Comparison of ENCODE assay signal across 8 cellular contexts in the genomic region with DNA sequence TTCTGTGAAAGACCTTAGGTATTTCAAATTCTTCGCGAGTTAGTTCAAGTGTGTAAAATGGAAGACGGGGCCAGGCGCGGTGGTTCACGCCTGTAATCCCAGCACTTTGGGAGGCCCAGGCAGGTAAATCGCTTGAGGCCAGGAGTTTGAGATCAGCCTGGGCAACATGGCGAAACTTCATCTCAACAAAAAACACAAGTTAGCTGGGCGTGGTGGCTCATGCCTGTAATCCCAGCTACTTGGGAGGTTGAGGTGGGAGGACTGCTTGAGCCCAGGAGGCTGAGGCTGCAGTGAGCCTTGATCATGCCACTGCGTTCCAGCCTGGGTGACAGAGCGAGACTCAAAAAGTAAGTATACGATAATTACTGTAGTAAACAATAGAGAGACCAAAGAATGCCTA. TPM values are rescaled to one million over a fixed set of nuclear protein-coding genes. Genes with fewer than 3 reads are reported as not detected.
A peak's percentile ranks its signal among the peaks of the same experiment; 100 is the strongest.
DNase-seq lines count a peak whose midpoint lies in the region; ATAC-seq and TF ChIP-seq lines count a peak whose summit lies in the region.
"Not testable (repeated sequence)": the region's sequence is repeated elsewhere in the genome, so short reads cannot be mapped to it uniquely, and the experiment has no call there.

No MANE protein-coding gene starts in this region.

- in situ Hi-C loops in mammary epithelial cell (cut with MboI; ENCODE audit: low sequenced_read_pairs in 2 of 2), result not testable (repeated sequence)

- TF ChIP-seq RAD21 in HCT116 (IDR thresholded peaks at IDR 0.05; ENCODE audit: low read depth); SK-N-SH (IDR thresholded peaks at IDR 0.05; ENCODE audit: low read length): not testable (repeated sequence)

- not testable (repeated sequence) for H3K9ac ChIP-seq in HCT116 (ENCODE audit: low read length); SK-N-SH; mammary epithelial cell (ENCODE audit: insufficient read depth, low read length); smooth muscle cell (ENCODE audit: low read depth)

- dilution Hi-C loops in mammary epithelial cell (cut with HindIII; ENCODE audit: low sequenced_read_pairs), result not testable (repeated sequence)

- intact Hi-C loops in A673 (cut with micrococcal nuclease; ENCODE audit: unreplicated experiment), result loop anchor here (5.0 kb wide), 1 partner anchor 33 kb away; no protein-coding TSS in a partner anchor
- intact Hi-C loops in HCT116 (cut with micrococcal nuclease), result loop anchor here (10.0 kb wide), 1 partner anchor 140 kb away; a partner anchor contains a TSS
- intact Hi-C loops in mammary epithelial cell (cut with micrococcal nuclease), result loop anchor here (10.0 kb wide), 1 partner anchor 290 kb away; a partner anchor contains a TSS
- intact Hi-C loops in naive thymus-derived CD4-positive, alpha-beta T cell (cut with micrococcal nuclease), result loop anchor here (5.0 to 10.0 kb wide), 3 partner anchors 293 to 1350 kb away; a partner anchor contains a TSS

- H3F3A ChIP-seq in SK-N-SH (replicated peaks; ENCODE audit: insufficient read depth); smooth muscle cell (ENCODE audit: low read depth): not testable (repeated sequence)

- TF ChIP-seq POLR2A in HCT116 (IDR thresholded peaks at IDR 0.05; ENCODE audit: borderline replicate concordance, extremely low read depth, insufficient read depth, insufficient read length), result not testable (repeated sequence)

- H3K4me1 ChIP-seq in A673 (ENCODE audit: insufficient read depth, low read length, poor library complexity, severe bottlenecking) (peaks cover 16% of the 10 kb centered on the region), HCT116 (ENCODE audit: control insufficient read depth in 1 of 2, insufficient read depth in 2 of 2, low read length in 2 of 2) (peaks cover 20 to 37% of the 10 kb centered on the region in 2 experiments), SK-N-SH (ENCODE audit: control insufficient read depth in 1 of 2, insufficient read depth in 2 of 2, low read depth in 1 of 2, low read length in 1 of 2) (peaks cover 12 to 15% of the 10 kb centered on the region in 2 experiments; a peak in 3 of 4 replicates), smooth muscle cell (ENCODE audit: low read depth) (peaks cover 17% of the 10 kb centered on the region)
- not testable (repeated sequence) for H3K4me1 ChIP-seq in mammary epithelial cell (ENCODE audit: insufficient read depth, low read length)
- peaks cover 41 to 51% of the 10 kb centered on the region in 2 donors for H3K4me1 ChIP-seq in naive thymus-derived CD4-positive, alpha-beta T cell (ENCODE audit: control insufficient read depth in 2 of 2, insufficient read depth in 2 of 2, low read length in 2 of 2)

- H4K20me1 ChIP-seq in HCT116 (ENCODE audit: insufficient read depth) (peaks cover 34% of the 10 kb centered on the region; the same call in 1 of the 2 replicates), SK-N-SH (ENCODE audit: insufficient read depth) (peaks cover 61% of the 10 kb centered on the region), smooth muscle cell (ENCODE audit: low read depth) (peaks cover 64% of the 10 kb centered on the region)
- not testable (repeated sequence) for H4K20me1 ChIP-seq in mammary epithelial cell (ENCODE audit: insufficient read depth, low read length)

- not testable (repeated sequence) for H3K9me2 ChIP-seq in HCT116 (ENCODE audit: insufficient read depth); SK-N-SH

- H3K4me2 ChIP-seq in HCT116 (ENCODE audit: low read length), result peak overlapping the region; percentile 91
- H3K4me2 ChIP-seq in SK-N-SH, result peak overlapping the region; percentile 79
- H3K4me2 ChIP-seq in mammary epithelial cell (ENCODE audit: insufficient read depth, low read depth, low read length), result peak overlapping the region; percentile 91
- peak overlapping the region; percentile 85 for H3K4me2 ChIP-seq in smooth muscle cell

- POLR2A ChIA-PET in A673 (lab: Charles Lee; ENCODE audit: low non-redundant PET); HCT116 (lab: Charles Lee); SK-N-SH (lab: Yijun Ruan, JAX); naive thymus-derived CD4-positive, alpha-beta T cell (lab: Charles Lee): not testable (repeated sequence)

- peak overlapping the region; percentile 89 for H3K27ac Mint-ChIP-seq in activated T-cell treated with anti-CD3 and anti-CD28 coated beads, Interleukin-2, amount 50 U/mL, for 72 hours
- H3K27ac Mint-ChIP-seq in naive thymus-derived CD4-positive, alpha-beta T cell, result peak overlapping the region; percentile 55 to 100 (median 96)

- H3K9me3 Mint-ChIP-seq in activated T-cell treated with anti-CD3 and anti-CD28 coated beads, Interleukin-2, amount 50 U/mL, for 72 hours; naive thymus-derived CD4-positive, alpha-beta T cell: not testable (repeated sequence)

- peaks cover 9 to 15% of the 10 kb centered on the region in 2 donors for H3K36me3 Mint-ChIP-seq in activated T-cell treated with anti-CD3 and anti-CD28 coated beads, Interleukin-2, amount 50 U/mL, for 72 hours (ENCODE audit: insufficient read depth in 2 of 2)
- H3K36me3 Mint-ChIP-seq in naive thymus-derived CD4-positive, alpha-beta T cell, result not testable (repeated sequence)

- CTCF ChIA-PET in A673 (lab: Charles Lee); HCT116 (lab: Charles Lee); mammary epithelial cell (lab: Charles Lee; ENCODE audit: low non-redundant PET); naive thymus-derived CD4-positive, alpha-beta T cell (lab: Charles Lee): not testable (repeated sequence)
- CTCF ChIA-PET in SK-N-SH (lab: Yijun Ruan, JAX), result interaction anchor here (1.0 kb wide), 1 partner anchor 22 kb away, joined by 3 read pairs; no protein-coding TSS in a partner anchor

- H3K79me2 ChIP-seq in HCT116 (ENCODE audit: insufficient read depth, low read length) (peaks cover 82% of the 10 kb centered on the region), SK-N-SH (ENCODE audit: insufficient read depth) (peaks cover 70% of the 10 kb centered on the region), mammary epithelial cell (ENCODE audit: insufficient read depth, low read length) (peaks cover 83% of the 10 kb centered on the region), smooth muscle cell (ENCODE audit: low read depth) (peaks cover 68% of the 10 kb centered on the region)

- H3K27me3 Mint-ChIP-seq in activated T-cell treated with anti-CD3 and anti-CD28 coated beads, Interleukin-2, amount 50 U/mL, for 72 hours (ENCODE audit: low read depth); naive thymus-derived CD4-positive, alpha-beta T cell: not testable (repeated sequence)

- H3K4me3 ChIP-seq in A673 (ENCODE audit: low read depth, low read length, poor library complexity, severe bottlenecking) (peak overlapping the region; percentile 85), HCT116 (replicated peaks in 1 of 2; ENCODE audit: low read depth in 1 of 2, low read length in 2 of 2) (peak overlapping the region in 1 of 2 experiments; percentile 97; a peak in 1 of 4 replicates), SK-N-SH (ENCODE audit: low read depth in 2 of 2, low read length in 1 of 2) (peak overlapping the region in 1 of 2 experiments; percentile 84; a peak in 1 of 4 replicates), mammary epithelial cell (replicated peaks in 1 of 3; ENCODE audit: insufficient read depth in 1 of 3, low read depth in 2 of 3, low read length in 3 of 3) (peak overlapping the region in 1 of 3 experiments; percentile 99), fibroblast of villous mesenchyme (ENCODE audit: low read depth, low read length) (peak overlapping the region; percentile 90), smooth muscle cell (peak overlapping the region; percentile 90)
- H3K4me3 ChIP-seq in naive thymus-derived CD4-positive, alpha-beta T cell (ENCODE audit: low read length), result peak overlapping the region; percentile 87

- TF ChIP-seq CTCF in A673 (conservative IDR thresholded peaks at IDR 0.05; ENCODE audit: low read depth, low read length); HCT116 (IDR thresholded peaks at IDR 0.05 in 2 of 3, conservative IDR thresholded peaks at IDR 0.05 in 1 of 3; ENCODE audit: borderline replicate concordance in 1 of 3, insufficient read depth in 1 of 3, low read depth in 2 of 3, low read length in 2 of 3); SK-N-SH (IDR thresholded peaks at IDR 0.05); mammary epithelial cell (conservative IDR thresholded peaks at IDR 0.05 in 1 of 2, IDR thresholded peaks at IDR 0.05 in 1 of 2; ENCODE audit: extremely low read depth in 1 of 2, insufficient read depth in 1 of 2, low read depth in 1 of 2, low read length in 2 of 2); fibroblast of villous mesenchyme (IDR thresholded peaks at IDR 0.05; ENCODE audit: insufficient read depth, low read depth, low read length); smooth muscle cell (IDR thresholded peaks at IDR 0.05; ENCODE audit: borderline replicate concordance, insufficient read depth, poor library complexity, severe bottlenecking): not testable (repeated sequence)

- not testable (repeated sequence) for BruUV-seq in A673 (replicated peaks; lab: Mats Ljungman, UMichigan); HCT116 (replicated peaks; lab: Mats Ljungman, UMichigan); mammary epithelial cell (replicated peaks; lab: Mats Ljungman, UMichigan)

- not testable (repeated sequence) for ATAC-seq in HCT116; activated T-cell treated with anti-CD3 and anti-CD28 coated beads, Interleukin-2, amount 50 U/mL, for 72 hours (replicated peaks in 1 of 2); naive thymus-derived CD4-positive, alpha-beta T cell

- peak overlapping the region; percentile 99 to 100 for H3K4me3 Mint-ChIP-seq in activated T-cell treated with anti-CD3 and anti-CD28 coated beads, Interleukin-2, amount 50 U/mL, for 72 hours
- H3K4me3 Mint-ChIP-seq in naive thymus-derived CD4-positive, alpha-beta T cell, result peak overlapping the region; percentile 92 to 100 (median 98)

- not testable (repeated sequence) for TF ChIP-seq EP300 in SK-N-SH (IDR thresholded peaks at IDR 0.05; ENCODE audit: borderline replicate concordance in 1 of 2, low read depth in 1 of 2, low read length in 1 of 2)

- H3K27me3 ChIP-seq in A673 (replicated peaks; ENCODE audit: insufficient read depth, low read depth, low read length, poor library complexity); HCT116 (ENCODE audit: insufficient read depth, low read length); SK-N-SH (ENCODE audit: insufficient read depth); mammary epithelial cell (ENCODE audit: insufficient read depth, low read length); naive thymus-derived CD4-positive, alpha-beta T cell (ENCODE audit: control insufficient read depth in 2 of 2, insufficient read depth in 2 of 2, low read length in 2 of 2); smooth muscle cell (ENCODE audit: low read depth): not testable (repeated sequence)

- peaks cover 11% of the 10 kb centered on the region for H3K36me3 ChIP-seq in A673 (ENCODE audit: insufficient read depth, low read length, poor library complexity, severe bottlenecking)
- H3K36me3 ChIP-seq in HCT116 (ENCODE audit: control insufficient read depth in 1 of 2, insufficient read depth in 2 of 2, low read length in 2 of 2); SK-N-SH (replicated peaks in 1 of 2; ENCODE audit: control insufficient read depth in 1 of 2, insufficient read depth in 2 of 2, low read length in 1 of 2); mammary epithelial cell (ENCODE audit: insufficient read depth, low read length); naive thymus-derived CD4-positive, alpha-beta T cell (ENCODE audit: control insufficient read depth in 2 of 3, insufficient read depth in 3 of 3, low read length in 3 of 3); smooth muscle cell (ENCODE audit: low read depth): not testable (repeated sequence)

- not testable (repeated sequence) for DNase-seq in A673 (ENCODE audit: low spot score); HCT116 (ENCODE audit: low read depth, low spot score); SK-N-SH; activated T-cell treated with anti-CD3 and anti-CD28 coated beads, Interleukin-2, amount 50 U/mL, for 72 hours; mammary epithelial cell; fibroblast of villous mesenchyme (ENCODE audit: low read depth); naive thymus-derived CD4-positive, alpha-beta T cell; smooth muscle cell (lab: John Stamatoyannopoulos, UW; ENCODE audit: unreplicated experiment)

- H3K9me3 ChIP-seq in A673 (ENCODE audit: low read depth, low read length, poor library complexity, severe bottlenecking); HCT116 (ENCODE audit: control insufficient read depth in 1 of 2, insufficient read depth in 1 of 2, low read depth in 1 of 2, low read length in 2 of 2); SK-N-SH; mammary epithelial cell (replicated peaks; ENCODE audit: insufficient read depth, low read length); naive thymus-derived CD4-positive, alpha-beta T cell (ENCODE audit: control insufficient read depth in 2 of 3, low read length in 3 of 3); smooth muscle cell (replicated peaks; ENCODE audit: low read depth): not testable (repeated sequence)

- H3K27ac ChIP-seq in A673 (ENCODE audit: low read depth, low read length, poor library complexity, severe bottlenecking), result peak overlapping the region; percentile 94
- not testable (repeated sequence) for H3K27ac ChIP-seq in HCT116 (ENCODE audit: low read depth, low read length); SK-N-SH (ENCODE audit: low read depth in 2 of 2, low read length in 1 of 2); mammary epithelial cell (ENCODE audit: insufficient read depth, low read depth, low read length); naive thymus-derived CD4-positive, alpha-beta T cell (ENCODE audit: low read depth, low read length); smooth muscle cell (ENCODE audit: low read depth)

- H3K4me1 Mint-ChIP-seq in activated T-cell treated with anti-CD3 and anti-CD28 coated beads, Interleukin-2, amount 50 U/mL, for 72 hours (ENCODE audit: low read depth), result peaks cover 53% of the 10 kb centered on the region
- H3K4me1 Mint-ChIP-seq in naive thymus-derived CD4-positive, alpha-beta T cell, result peaks cover 46 to 67% (median 57%) of the 10 kb centered on the region in 7 donors

- RAD21 ChIA-PET in HCT116 (lab: Charles Lee; ENCODE audit: low non-redundant PET in 1 of 2, low total read pairs in 2 of 2, uncharacterized antibody in 2 of 2, unreplicated experiment in 2 of 2), result not testable (repeated sequence)

- H2AFZ ChIP-seq in HCT116 (ENCODE audit: low read depth, low read length, poor library complexity, severe bottlenecking); SK-N-SH (ENCODE audit: low read depth); mammary epithelial cell (ENCODE audit: low read depth, low read length); smooth muscle cell (ENCODE audit: low read depth): not testable (repeated sequence)

- WGBS in SK-N-SH (ENCODE audit: low lambda C conversion rate), result 95% methylated on average over 12 of the region's 12 CpGs
- WGBS in mammary epithelial cell (ENCODE audit: low coverage, missing lambda C conversion rate), result 90% methylated on average over 12 of the region's 12 CpGs
- 95% methylated on average over 12 of the region's 12 CpGs for WGBS in smooth muscle cell (ENCODE audit: low lambda C conversion rate)

RNA-seq across cellular contexts. Expression of a gene that starts 2.2 kb away (rescaled TPM):
- total RNA-seq in A673 (2021) (318 and 337 TPM in 2 replicates), HCT116 (2021; ENCODE audit: unreplicated experiment) (223 TPM), mammary epithelial cell (100 to 1,000 TPM; 117 to 152 TPM), fibroblast of villous mesenchyme (92.8 and 148 TPM in 2 replicates), smooth muscle cell (137 and 140 TPM in 2 replicates)
- 73.7 and 96.5 TPM in 2 replicates for polyA plus RNA-seq in HCT116 (2012)
- polyA plus RNA-seq in SK-N-SH (2012; rRNA removed) (53.7 and 78.0 TPM in 2 replicates), mammary epithelial cell (97.4 TPM), smooth muscle cell (109 and 119 TPM in 2 replicates)
- polyA plus RNA-seq in SK-N-SH (2012; cell fraction: cytosol; rRNA removed), result 68.4 and 78.0 TPM in 2 replicates
- polyA plus RNA-seq in SK-N-SH (2012; cell fraction: nucleus; rRNA removed), result 58.4 and 105 TPM in 2 replicates
- 100 to 1,000 TPM; 124 to 143 TPM for total RNA-seq in activated T-cell treated with anti-CD3 and anti-CD28 coated beads, Interleukin-2, amount 50 U/mL, for 72 hours
- 89.9 TPM for polyA minus RNA-seq in mammary epithelial cell
- 100 to 1,000 TPM; 158 to 256 (median 177) TPM for total RNA-seq in naive thymus-derived CD4-positive, alpha-beta T cell
- polyA plus RNA-seq in naive thymus-derived CD4-positive, alpha-beta T cell, result 10 to 100 TPM; 58.2 to 72.2 TPM
